Comparison of ENCODE assay signal across 1 cellular context in the genomic region with DNA sequence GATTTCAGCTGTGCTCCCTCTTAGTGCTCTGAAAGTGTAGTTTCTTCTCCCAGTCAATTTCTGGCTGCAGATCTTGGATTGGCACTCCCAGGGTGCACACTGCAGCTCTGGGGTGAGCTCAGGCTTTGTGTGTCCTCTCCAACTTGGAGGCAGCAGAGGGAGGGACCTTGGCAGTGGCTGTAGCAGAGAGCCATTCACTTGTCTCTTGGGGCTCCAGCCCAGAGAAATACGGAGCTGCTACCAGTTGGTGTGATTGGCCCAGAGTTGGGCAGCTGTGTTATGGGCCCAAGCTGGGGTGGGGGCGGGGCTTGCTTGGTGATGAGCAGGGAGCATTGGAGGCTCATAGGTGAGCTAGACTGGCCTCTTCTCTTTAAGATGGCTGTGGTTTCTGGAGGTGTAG.
TF ChIP-seq lines count a peak whose summit lies in the region.

No MANE protein-coding gene starts in this region.

TF ChIP-seq in WTC11, 78 proteins besides CTCF, POLR2A, EP300 and RAD21 (continued from another document):
- TF ChIP-seq, protein P1, sequence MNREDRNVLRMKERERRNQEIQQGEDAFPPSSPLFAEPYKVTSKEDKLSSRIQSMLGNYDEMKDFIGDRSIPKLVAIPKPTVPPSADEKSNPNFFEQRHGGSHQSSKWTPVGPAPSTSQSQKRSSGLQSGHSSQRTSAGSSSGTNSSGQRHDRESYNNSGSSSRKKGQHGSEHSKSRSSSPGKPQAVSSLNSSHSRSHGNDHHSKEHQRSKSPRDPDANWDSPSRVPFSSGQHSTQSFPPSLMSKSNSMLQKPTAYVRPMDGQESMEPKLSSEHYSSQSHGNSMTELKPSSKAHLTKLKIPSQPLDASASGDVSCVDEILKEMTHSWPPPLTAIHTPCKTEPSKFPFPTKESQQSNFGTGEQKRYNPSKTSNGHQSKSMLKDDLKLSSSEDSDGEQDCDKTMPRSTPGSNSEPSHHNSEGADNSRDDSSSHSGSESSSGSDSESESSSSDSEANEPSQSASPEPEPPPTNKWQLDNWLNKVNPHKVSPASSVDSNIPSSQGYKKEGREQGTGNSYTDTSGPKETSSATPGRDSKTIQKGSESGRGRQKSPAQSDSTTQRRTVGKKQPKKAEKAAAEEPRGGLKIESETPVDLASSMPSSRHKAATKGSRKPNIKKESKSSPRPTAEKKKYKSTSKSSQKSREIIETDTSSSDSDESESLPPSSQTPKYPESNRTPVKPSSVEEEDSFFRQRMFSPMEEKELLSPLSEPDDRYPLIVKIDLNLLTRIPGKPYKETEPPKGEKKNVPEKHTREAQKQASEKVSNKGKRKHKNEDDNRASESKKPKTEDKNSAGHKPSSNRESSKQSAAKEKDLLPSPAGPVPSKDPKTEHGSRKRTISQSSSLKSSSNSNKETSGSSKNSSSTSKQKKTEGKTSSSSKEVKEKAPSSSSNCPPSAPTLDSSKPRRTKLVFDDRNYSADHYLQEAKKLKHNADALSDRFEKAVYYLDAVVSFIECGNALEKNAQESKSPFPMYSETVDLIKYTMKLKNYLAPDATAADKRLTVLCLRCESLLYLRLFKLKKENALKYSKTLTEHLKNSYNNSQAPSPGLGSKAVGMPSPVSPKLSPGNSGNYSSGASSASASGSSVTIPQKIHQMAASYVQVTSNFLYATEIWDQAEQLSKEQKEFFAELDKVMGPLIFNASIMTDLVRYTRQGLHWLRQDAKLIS (CRISPR knock-in tag; IDR thresholded peaks at IDR 0.05; ENCODE audit: borderline replicate concordance), result no peak
- TF ChIP-seq, protein P2, sequence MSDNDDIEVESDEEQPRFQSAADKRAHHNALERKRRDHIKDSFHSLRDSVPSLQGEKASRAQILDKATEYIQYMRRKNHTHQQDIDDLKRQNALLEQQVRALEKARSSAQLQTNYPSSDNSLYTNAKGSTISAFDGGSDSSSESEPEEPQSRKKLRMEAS (CRISPR knock-in tag; IDR thresholded peaks at IDR 0.05), result no peak
- TF ChIP-seq SMAD3 (CRISPR knock-in tag; IDR thresholded peaks at IDR 0.05; ENCODE audit: borderline replicate concordance), result no peak
- TF ChIP-seq, protein P3, sequence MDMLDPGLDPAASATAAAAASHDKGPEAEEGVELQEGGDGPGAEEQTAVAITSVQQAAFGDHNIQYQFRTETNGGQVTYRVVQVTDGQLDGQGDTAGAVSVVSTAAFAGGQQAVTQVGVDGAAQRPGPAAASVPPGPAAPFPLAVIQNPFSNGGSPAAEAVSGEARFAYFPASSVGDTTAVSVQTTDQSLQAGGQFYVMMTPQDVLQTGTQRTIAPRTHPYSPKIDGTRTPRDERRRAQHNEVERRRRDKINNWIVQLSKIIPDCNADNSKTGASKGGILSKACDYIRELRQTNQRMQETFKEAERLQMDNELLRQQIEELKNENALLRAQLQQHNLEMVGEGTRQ (CRISPR knock-in tag; IDR thresholded peaks at IDR 0.05), result no peak
